In genomic region chr4:82786004-82786400, GRCh38 we compare ENCODE assay signal across 1 cellular context.
TF ChIP-seq lines count a peak whose summit lies in the region.

No MANE protein-coding gene starts in this region.

TF ChIP-seq in A549, 52 proteins besides CTCF, POLR2A, EP300 and RAD21 (continued from another document):
- TF ChIP-seq CBX8 (IDR thresholded peaks at IDR 0.05) (no peak), RFX5 (IDR thresholded peaks at IDR 0.05) (no peak), MAFK (IDR thresholded peaks at IDR 0.05; ENCODE audit: partially characterized antibody) (no peak), RNF2 (IDR thresholded peaks at IDR 0.05; ENCODE audit: borderline replicate concordance, low read depth) (no peak), FOXS1 (CRISPR knock-in tag; IDR thresholded peaks at IDR 0.05) (no peak), ZFP36 (IDR thresholded peaks at IDR 0.05; ENCODE audit: borderline replicate concordance, partially characterized antibody) (no peak)
